Comparison of ENCODE assay signal across 22 cellular contexts in genomic region chr6:35742842-35743241, GRCh38. TPM values are rescaled to one million over a fixed set of nuclear protein-coding genes. Genes with fewer than 3 reads are reported as not detected.
DNase-seq lines count a peak whose midpoint lies in the region; ATAC-seq, FAIRE-seq and TF ChIP-seq lines count a peak whose summit lies in the region.
"Had no signal": no experiment of that assay in that cellular context is flagged by ENCODE, and none has a peak within 500 bp of the region (broad histone marks: within the 10 kb centered on the region; RNA-seq: fewer than 3 reads in every experiment).

No MANE protein-coding gene starts in this region.

- POLR2A ChIA-PET in HepG2 (lab: Yijun Ruan, JAX), result interaction anchor here (1.4 kb wide), 1 partner anchor 11 kb away, joined by 7 read pairs; no protein-coding TSS in a partner anchor

- TF ChIP-seq EP300 in HepG2 (IDR thresholded peaks at IDR 0.05; ENCODE audit: low read depth in 2 of 2, low read length in 2 of 2), result peak; percentile 23 to 36; a peak in 2 of 4 replicates
- TF ChIP-seq EP300 in HepG2 (CRISPR knock-in tag; IDR thresholded peaks at IDR 0.05; ENCODE audit: borderline replicate concordance), result peak; percentile 55; the same call in 1 of the 2 replicates

- TF ChIP-seq CTCF in HepG2 (CRISPR knock-in tag; IDR thresholded peaks at IDR 0.05) (peak; percentile 64), right lobe of liver (IDR thresholded peaks at IDR 0.05) (no peak), brain microvascular endothelial cell (IDR thresholded peaks at IDR 0.05; ENCODE audit: low read depth, low read length, missing control alignments) (peak; percentile 24)

- no peak overlapping the region for H2BK15ac ChIP-seq in mesendoderm (replicated peaks; ENCODE audit: low read depth)

- ATAC-seq in HepG2 (peak; percentile 79), right lobe of liver (no peak), GM18909 (IDR thresholded peaks at IDR 0.05; ENCODE audit: poor library complexity, unreplicated experiment) (no peak)
- ATAC-seq: GM12878, Panc1, Right ventricle myocardium inferior had no signal

- H4K20me1 ChIP-seq in HepG2 (ENCODE audit: insufficient read depth, low read length), result no peaks in the 10 kb centered on the region
- H4K20me1 ChIP-seq: BLaER1 treated with 17β-estradiol and CSF1 and Interleukin-3, amounts not matched to agents 10 nM and 100 nM had no signal

- H4K8ac ChIP-seq in mesendoderm (ENCODE audit: low read depth, low read length), result no peak overlapping the region

- H3K27ac ChIP-seq in HepG2 (ENCODE audit: extremely low read length, insufficient read depth, low read length) (peak overlapping the region; percentile 39), right lobe of liver (no peak overlapping the region), brain microvascular endothelial cell (no peak overlapping the region), mesendoderm (ENCODE audit: low read depth, low read length) (no peak overlapping the region)
- H3K27ac ChIP-seq: BLaER1 treated with 17β-estradiol and CSF1 and Interleukin-3, amounts not matched to agents 10 nM and 100 nM had no signal

- H3K9ac ChIP-seq in HepG2 (ENCODE audit: insufficient read depth, low read depth, low read length) (peak overlapping the region; percentile 25; the same call in 1 of the 2 replicates), mesendoderm (ENCODE audit: low read length) (no peak overlapping the region)
- H3K9ac ChIP-seq: BLaER1 treated with 17β-estradiol and CSF1 and Interleukin-3, amounts not matched to agents 10 nM and 100 nM; SK-N-SH had no signal

- 21% methylated on average over 7 of the region's 8 CpGs for WGBS in HepG2 (ENCODE audit: low lambda C conversion rate)
- 50% methylated on average over 8 of the region's 8 CpGs for WGBS in right lobe of liver (ENCODE audit: insufficient coverage, low coverage, low lambda C conversion rate, missing lambda C conversion rate)
- no CpG with 5 or more reads among the region's 8 CpGs for whole genome bisulfite sequencing in mesendoderm (ENCODE audit: extremely low coverage, insufficient coverage, low lambda C conversion rate)

- no peaks in the 10 kb centered on the region for H3K79me2 ChIP-seq in HepG2 (ENCODE audit: insufficient read depth, low read length)
- H3K79me2 ChIP-seq in mesendoderm (ENCODE audit: control insufficient read depth, insufficient read depth, low read length), result no peaks in the 10 kb centered on the region

- peaks cover 57% of the 10 kb centered on the region for H3K4me1 ChIP-seq in HepG2 (ENCODE audit: insufficient read depth, low read length)
- H3K4me1 ChIP-seq in right lobe of liver, result peaks cover 0 to 16% (median 7%) of the 10 kb centered on the region in 4 donors
- H3K4me1 ChIP-seq in mesendoderm (ENCODE audit: control insufficient read depth, low read depth, low read length), result peaks cover 6% of the 10 kb centered on the region

- in situ Hi-C loops in HepG2 (cut with HindIII; ENCODE audit: extremely low pct_ligation_motif_present, low pct_unique_long_range_greater_than_20kb) (no loop called here), brain microvascular endothelial cell (cut with HindIII; ENCODE audit: low pct_ligation_motif_present, low sequenced_read_pairs) (no loop called here)

- H3K9me3 ChIP-seq in HepG2 (ENCODE audit: low read length) (0 out of 2 replicates have a peak, but pooled peaks cover 1% of the 10 kb centered on the region), right lobe of liver (no peaks in the 10 kb centered on the region)

- no TSS peak for BruUV-seq in HepG2 (replicated peaks; lab: Mats Ljungman, UMichigan)

- H4K5ac ChIP-seq in mesendoderm (ENCODE audit: low read length), result no peak overlapping the region

- peak; percentile 91 for DNase-seq in HepG2 (ENCODE audit: low spot score)
- no peak for DNase-seq in right lobe of liver
- no peak for DNase-seq in brain microvascular endothelial cell
- peak; percentile 79 for DNase-seq in mesendoderm
- no peak for DNase-seq in activated naive CD4-positive, alpha-beta T cell treated with anti-CD3 and anti-CD28 coated beads, Interleukin-2, amount 10 ng/mL, durations not matched to agents 7 days and 5 days
- DNase-seq in AG08396 (ENCODE audit: low spot score), result no peak
- no peak for DNase-seq in NCI-H2196 (lab: John Stamatoyannopoulos, UW; ENCODE audit: unreplicated experiment)
- DNase-seq: CD8-positive, alpha-beta memory T cell; DMS79 treated with DMSO at 0.1 percent for 48 hours; NCI-H187; NCI-H2171; NCI-H510A treated with DMSO at 0.1 percent for 48 hours; SK-N-SH had no signal

- no peaks in the 10 kb centered on the region for H3K79me1 ChIP-seq in mesendoderm (ENCODE audit: low read length)

- no peak overlapping the region for H2BK5ac ChIP-seq in mesendoderm (ENCODE audit: low read length)

- H3K4me1 Mint-ChIP-seq in activated naive CD4-positive, alpha-beta T cell treated with anti-CD3 and anti-CD28 coated beads, Interleukin-2, amount 10 ng/mL, durations not matched to agents 7 days and 5 days, result no peaks in the 10 kb centered on the region

- intact Hi-C loops in HepG2 (cut with micrococcal nuclease; ENCODE audit: unreplicated experiment), result no loop called here
- intact Hi-C loops in right lobe of liver (cut with DNase I), result no loop called here

- H2AK5ac ChIP-seq in mesendoderm (ENCODE audit: low read length), result no peak overlapping the region

- 0 out of 2 replicates have a peak, but pooled peaks have one; percentile 14 for TF ChIP-seq RAD21 in HepG2 (CRISPR knock-in tag; IDR thresholded peaks at IDR 0.05)

- H3K27me3 ChIP-seq in HepG2 (ENCODE audit: control insufficient read depth in 1 of 2, insufficient read depth in 2 of 2, low read length in 2 of 2) (peaks cover 0 to 2% of the 10 kb centered on the region in 2 experiments; a peak in 1 of 5 replicates), right lobe of liver (no peaks in the 10 kb centered on the region), brain microvascular endothelial cell (replicated peaks) (no peaks in the 10 kb centered on the region), mesendoderm (ENCODE audit: insufficient read depth, low read length, poor library complexity) (no peaks in the 10 kb centered on the region)
- H3K27me3 ChIP-seq: BLaER1 treated with 17β-estradiol and CSF1 and Interleukin-3, amounts not matched to agents 10 nM and 100 nM had no signal

- peak overlapping the region; percentile 37 for H3K56ac ChIP-seq in mesendoderm (ENCODE audit: low read length)

- H2BK120ac ChIP-seq in mesendoderm (ENCODE audit: low read depth, low read length), result no peak overlapping the region

- CTCF ChIA-PET in HepG2 (lab: Yijun Ruan, JAX; ENCODE audit: low intra/inter-chr PET ratio, low total read pairs), result no interaction called here
- CTCF ChIA-PET in activated naive CD4-positive, alpha-beta T cell treated with anti-CD3 and anti-CD28 coated beads, Interleukin-2, amount 10 ng/mL, durations not matched to agents 7 days and 5 days (lab: Charles Lee), result no interaction called here

- TF ChIP-seq POLR2A in HepG2 (IDR thresholded peaks at IDR 0.05; ENCODE audit: insufficient read depth in 1 of 2, low read depth in 2 of 2, low read length in 2 of 2) (0 out of 4 replicates have a peak, but pooled peaks of 1 of the 2 experiments have one; percentile 19), right lobe of liver (IDR thresholded peaks at IDR 0.05) (no peak)

- H3K4me2 ChIP-seq in HepG2 (ENCODE audit: low read depth, low read length) (peak overlapping the region; percentile 32), mesendoderm (ENCODE audit: low read length) (no peak overlapping the region)
- H3K4me2 ChIP-seq: BLaER1 treated with 17β-estradiol and CSF1 and Interleukin-3, amounts not matched to agents 10 nM and 100 nM; SK-N-SH had no signal

- no peak overlapping the region for H3K18ac ChIP-seq in mesendoderm (ENCODE audit: low read length)

- H3K27me3 Mint-ChIP-seq in activated naive CD4-positive, alpha-beta T cell treated with anti-CD3 and anti-CD28 coated beads, Interleukin-2, amount 10 ng/mL, durations not matched to agents 7 days and 5 days, result peaks cover 10% of the 10 kb centered on the region

- H3K36me3 Mint-ChIP-seq in activated naive CD4-positive, alpha-beta T cell treated with anti-CD3 and anti-CD28 coated beads, Interleukin-2, amount 10 ng/mL, durations not matched to agents 7 days and 5 days, result no peaks in the 10 kb centered on the region

- peak overlapping the region; percentile 50 for H2AFZ ChIP-seq in HepG2 (ENCODE audit: low read length)

- H3K36me3 ChIP-seq in HepG2 (replicated peaks in 1 of 2; ENCODE audit: control insufficient read depth in 1 of 2, insufficient read depth in 2 of 2, low read length in 2 of 2) (no peaks in the 10 kb centered on the region), right lobe of liver (no peaks in the 10 kb centered on the region), brain microvascular endothelial cell (replicated peaks) (no peaks in the 10 kb centered on the region), mesendoderm (ENCODE audit: control insufficient read depth, insufficient read depth, low read length) (no peaks in the 10 kb centered on the region)
- H3K36me3 ChIP-seq: BLaER1 treated with 17β-estradiol and CSF1 and Interleukin-3, amounts not matched to agents 10 nM and 100 nM had no signal

- H3K4ac ChIP-seq in mesendoderm (ENCODE audit: low read depth, low read length), result no peak overlapping the region

- no peak overlapping the region for H3K27ac Mint-ChIP-seq in activated naive CD4-positive, alpha-beta T cell treated with anti-CD3 and anti-CD28 coated beads, Interleukin-2, amount 10 ng/mL, durations not matched to agents 7 days and 5 days

- FAIRE-seq in HepG2 (lab: Jason Lieb, UNC), result peak; percentile 73
- FAIRE-seq: A204.1, G401.6, GM12878 had no signal

- H3K9me3 Mint-ChIP-seq in activated naive CD4-positive, alpha-beta T cell treated with anti-CD3 and anti-CD28 coated beads, Interleukin-2, amount 10 ng/mL, durations not matched to agents 7 days and 5 days, result peaks cover 7% of the 10 kb centered on the region

- no peak overlapping the region for H3K4me3 Mint-ChIP-seq in activated naive CD4-positive, alpha-beta T cell treated with anti-CD3 and anti-CD28 coated beads, Interleukin-2, amount 10 ng/mL, durations not matched to agents 7 days and 5 days
- H3K4me3 Mint-ChIP-seq: CD8-positive, alpha-beta memory T cell had no signal

- H3K23ac ChIP-seq in mesendoderm (ENCODE audit: low read length), result no peak overlapping the region

- 0 out of 6 replicates have a peak overlapping the region, but pooled peaks of 1 of the 3 experiments have one; percentile 4 for H3K4me3 ChIP-seq in HepG2 (replicated peaks in 1 of 3; ENCODE audit: insufficient read depth in 1 of 3, low read depth in 2 of 3, low read length in 3 of 3)
- H3K4me3 ChIP-seq in right lobe of liver, result no peak overlapping the region
- H3K4me3 ChIP-seq in brain microvascular endothelial cell (ENCODE audit: low read depth, low read length), result no peak overlapping the region
- no peak overlapping the region for H3K4me3 ChIP-seq in mesendoderm (ENCODE audit: low read length)
- H3K4me3 ChIP-seq: BLaER1 treated with 17β-estradiol and CSF1 and Interleukin-3, amounts not matched to agents 10 nM and 100 nM; GM12878 had no signal

RNA-seq across cellular contexts. Expression of gene ARMC12, which starts 6.0 kb away (rescaled TPM):
- total RNA-seq in HepG2 (2016; rRNA removed; fragmentation: Illumina TruSeq; extraction: Trizol) (not detected in 2 replicates), right lobe of liver (1 to 10 TPM in 3 of 6 experiments, under 1 TPM in 3; 0.22 to 4.4 (median 0.92) TPM)
- total RNA-seq in HepG2 (2016; cell fraction: cytosol; rRNA removed; fragmentation: Illumina TruSeq; extraction: Trizol; ENCODE audit: low read depth), result not detected in 2 replicates
- 0.17 TPM in 1 of 2 replicates, not detected in the other for total RNA-seq in HepG2 (2016; cell fraction: insoluble cytoplasmic fraction; rRNA removed; fragmentation: Illumina TruSeq; extraction: Trizol)
- not detected in 2 replicates for total RNA-seq in HepG2 (2016; cell fraction: membrane; rRNA removed; fragmentation: Illumina TruSeq; extraction: Trizol)
- total RNA-seq in HepG2 (2016; cell fraction: nucleus; rRNA removed; fragmentation: Illumina TruSeq; extraction: Trizol), result not detected in 2 replicates
- polyA plus RNA-seq in HepG2 (2011; rRNA removed), result 1.3 and 1.4 TPM in 2 replicates
- 0.71 and 1.0 TPM in 2 replicates for polyA plus RNA-seq in HepG2 (2011; cell fraction: cytosol; rRNA removed)
- 4.4 and 4.7 TPM in 2 replicates for polyA plus RNA-seq in HepG2 (2011; cell fraction: nucleus; rRNA removed)
- polyA plus RNA-seq in HepG2 (2012), result 0.15 and 0.76 TPM in 2 replicates
- polyA plus RNA-seq in HepG2 (2016; cell fraction: cytosol; fragmentation: Illumina TruSeq; extraction: Trizol; ENCODE audit: low read depth), result 0.15 TPM in 1 of 2 replicates, not detected in the other
- not detected in 2 replicates for polyA plus RNA-seq in HepG2 (2016; cell fraction: insoluble cytoplasmic fraction; fragmentation: Illumina TruSeq; extraction: Trizol; ENCODE audit: low read depth)
- not detected in 2 replicates for polyA plus RNA-seq in HepG2 (2016; cell fraction: membrane; fragmentation: Illumina TruSeq; extraction: Trizol; ENCODE audit: low read depth)
- polyA plus RNA-seq in HepG2 (2016; cell fraction: nucleus; fragmentation: Illumina TruSeq; extraction: Trizol; ENCODE audit: insufficient read depth, low read depth), result 0.47 TPM in 1 of 2 replicates, not detected in the other
- polyA minus RNA-seq in HepG2 (2011; rRNA and poly(A)+ RNA removed; ENCODE audit: low replicate concordance), result 0.21 and 0.38 TPM in 2 replicates
- not detected in 2 replicates for polyA minus RNA-seq in HepG2 (2011; cell fraction: cytosol; rRNA and poly(A)+ RNA removed)
- polyA minus RNA-seq in HepG2 (2011; cell fraction: nucleus; rRNA and poly(A)+ RNA removed), result 1.2 TPM in 1 of 2 replicates, not detected in the other
- polyA plus RNA-seq in mesendoderm (2013, experiment 1 of 2), result 0.31 TPM
- polyA plus RNA-seq in mesendoderm (2013, experiment 2 of 2), result 0.29 TPM
- total RNA-seq: HT-29, Right ventricle myocardium inferior had no signal

RNA-seq across cellular contexts. Expression of gene CLPSL2, which starts 33.6 kb away (rescaled TPM):
- total RNA-seq in HepG2 (2016; rRNA removed; fragmentation: Illumina TruSeq; extraction: Trizol), result not detected in 2 replicates
- total RNA-seq in HepG2 (2016; cell fraction: cytosol; rRNA removed; fragmentation: Illumina TruSeq; extraction: Trizol; ENCODE audit: low read depth), result not detected in 2 replicates
- total RNA-seq in HepG2 (2016; cell fraction: insoluble cytoplasmic fraction; rRNA removed; fragmentation: Illumina TruSeq; extraction: Trizol), result not detected in 2 replicates
- not detected in 2 replicates for total RNA-seq in HepG2 (2016; cell fraction: membrane; rRNA removed; fragmentation: Illumina TruSeq; extraction: Trizol)
- total RNA-seq in HepG2 (2016; cell fraction: nucleus; rRNA removed; fragmentation: Illumina TruSeq; extraction: Trizol), result not detected in 2 replicates
- polyA plus RNA-seq in HepG2 (2011; rRNA removed), result not detected in 2 replicates
- not detected in 2 replicates for polyA plus RNA-seq in HepG2 (2011; cell fraction: cytosol; rRNA removed)
- polyA plus RNA-seq in HepG2 (2011; cell fraction: nucleus; rRNA removed), result not detected in 2 replicates
- not detected in 2 replicates for polyA plus RNA-seq in HepG2 (2012)
- not detected in 2 replicates for polyA plus RNA-seq in HepG2 (2016; cell fraction: cytosol; fragmentation: Illumina TruSeq; extraction: Trizol; ENCODE audit: low read depth)
- polyA plus RNA-seq in HepG2 (2016; cell fraction: insoluble cytoplasmic fraction; fragmentation: Illumina TruSeq; extraction: Trizol; ENCODE audit: low read depth), result not detected in 2 replicates
- not detected in 2 replicates for polyA plus RNA-seq in HepG2 (2016; cell fraction: membrane; fragmentation: Illumina TruSeq; extraction: Trizol; ENCODE audit: low read depth)
- polyA plus RNA-seq in HepG2 (2016; cell fraction: nucleus; fragmentation: Illumina TruSeq; extraction: Trizol; ENCODE audit: insufficient read depth, low read depth), result not detected in 2 replicates
- polyA minus RNA-seq in HepG2 (2011; rRNA and poly(A)+ RNA removed; ENCODE audit: low replicate concordance), result not detected in 2 replicates
- not detected in 2 replicates for polyA minus RNA-seq in HepG2 (2011; cell fraction: cytosol; rRNA and poly(A)+ RNA removed)
- polyA minus RNA-seq in HepG2 (2011; cell fraction: nucleus; rRNA and poly(A)+ RNA removed), result not detected in 2 replicates
- not detected for total RNA-seq in right lobe of liver
- 1.7 TPM for polyA plus RNA-seq in mesendoderm (2013, experiment 1 of 2)
- polyA plus RNA-seq in mesendoderm (2013, experiment 2 of 2), result 1.6 TPM
- total RNA-seq: CD8-positive, alpha-beta memory T cell; HT-29; Right ventricle myocardium inferior had no signal
- polyA plus RNA-seq: CD8-positive, alpha-beta memory T cell; SK-N-SH had no signal

RNA-seq across cellular contexts. Expression of gene CLPSL1, which starts 38.0 kb away (rescaled TPM):
- total RNA-seq in HepG2 (2016; rRNA removed; fragmentation: Illumina TruSeq; extraction: Trizol) (not detected in 2 replicates), right lobe of liver (not detected)
- total RNA-seq in HepG2 (2016; cell fraction: cytosol; rRNA removed; fragmentation: Illumina TruSeq; extraction: Trizol; ENCODE audit: low read depth), result not detected in 2 replicates
- not detected in 2 replicates for total RNA-seq in HepG2 (2016; cell fraction: insoluble cytoplasmic fraction; rRNA removed; fragmentation: Illumina TruSeq; extraction: Trizol)
- total RNA-seq in HepG2 (2016; cell fraction: membrane; rRNA removed; fragmentation: Illumina TruSeq; extraction: Trizol), result not detected in 2 replicates
- total RNA-seq in HepG2 (2016; cell fraction: nucleus; rRNA removed; fragmentation: Illumina TruSeq; extraction: Trizol), result not detected in 2 replicates
- polyA plus RNA-seq in HepG2 (2011; rRNA removed), result not detected in 2 replicates
- not detected in 2 replicates for polyA plus RNA-seq in HepG2 (2011; cell fraction: cytosol; rRNA removed)
- not detected in 2 replicates for polyA plus RNA-seq in HepG2 (2011; cell fraction: nucleus; rRNA removed)
- not detected in 2 replicates for polyA plus RNA-seq in HepG2 (2012)
- polyA plus RNA-seq in HepG2 (2016; cell fraction: cytosol; fragmentation: Illumina TruSeq; extraction: Trizol; ENCODE audit: low read depth), result not detected in 2 replicates
- not detected in 2 replicates for polyA plus RNA-seq in HepG2 (2016; cell fraction: insoluble cytoplasmic fraction; fragmentation: Illumina TruSeq; extraction: Trizol; ENCODE audit: low read depth)
- not detected in 2 replicates for polyA plus RNA-seq in HepG2 (2016; cell fraction: membrane; fragmentation: Illumina TruSeq; extraction: Trizol; ENCODE audit: low read depth)
- not detected in 2 replicates for polyA plus RNA-seq in HepG2 (2016; cell fraction: nucleus; fragmentation: Illumina TruSeq; extraction: Trizol; ENCODE audit: insufficient read depth, low read depth)
- not detected in 2 replicates for polyA minus RNA-seq in HepG2 (2011; rRNA and poly(A)+ RNA removed; ENCODE audit: low replicate concordance)
- polyA minus RNA-seq in HepG2 (2011; cell fraction: cytosol; rRNA and poly(A)+ RNA removed), result not detected in 2 replicates
- polyA minus RNA-seq in HepG2 (2011; cell fraction: nucleus; rRNA and poly(A)+ RNA removed), result not detected in 2 replicates
- polyA plus RNA-seq in mesendoderm (2013, experiment 1 of 2), result not detected
- not detected for polyA plus RNA-seq in mesendoderm (2013, experiment 2 of 2)
- total RNA-seq: CD8-positive, alpha-beta memory T cell; GM12878; H4; HT-29; Right ventricle myocardium inferior had no signal
- polyA plus RNA-seq: CD8-positive, alpha-beta memory T cell; GM12878; SK-N-SH had no signal

RNA-seq across cellular contexts. Expression of gene FKBP5, which starts 54.1 kb away (rescaled TPM):
- total RNA-seq in HepG2 (2016; rRNA removed; fragmentation: Illumina TruSeq; extraction: Trizol) (17.4 and 30.9 TPM in 2 replicates), right lobe of liver (100 to 1,000 TPM in 5 of 6 experiments, 10 to 100 TPM in 1; 36.1 to 387 (median 111) TPM)
- total RNA-seq in HepG2 (2016; cell fraction: cytosol; rRNA removed; fragmentation: Illumina TruSeq; extraction: Trizol; ENCODE audit: low read depth), result 9.1 and 9.8 TPM in 2 replicates
- total RNA-seq in HepG2 (2016; cell fraction: insoluble cytoplasmic fraction; rRNA removed; fragmentation: Illumina TruSeq; extraction: Trizol), result 17.4 and 28.9 TPM in 2 replicates
- total RNA-seq in HepG2 (2016; cell fraction: membrane; rRNA removed; fragmentation: Illumina TruSeq; extraction: Trizol), result 15.6 and 16.6 TPM in 2 replicates
- 13.7 and 15.0 TPM in 2 replicates for total RNA-seq in HepG2 (2016; cell fraction: nucleus; rRNA removed; fragmentation: Illumina TruSeq; extraction: Trizol)
- polyA plus RNA-seq in HepG2 (2011; rRNA removed), result 6.9 and 8.0 TPM in 2 replicates
- polyA plus RNA-seq in HepG2 (2011; cell fraction: cytosol; rRNA removed), result 4.0 and 5.9 TPM in 2 replicates
- 2.9 and 3.5 TPM in 2 replicates for polyA plus RNA-seq in HepG2 (2011; cell fraction: nucleus; rRNA removed)
- 13.9 and 16.1 TPM in 2 replicates for polyA plus RNA-seq in HepG2 (2012)
- 2.6 and 2.8 TPM in 2 replicates for polyA plus RNA-seq in HepG2 (2016; cell fraction: cytosol; fragmentation: Illumina TruSeq; extraction: Trizol; ENCODE audit: low read depth)
- polyA plus RNA-seq in HepG2 (2016; cell fraction: insoluble cytoplasmic fraction; fragmentation: Illumina TruSeq; extraction: Trizol; ENCODE audit: low read depth), result 46.6 and 52.0 TPM in 2 replicates
- 10.4 and 11.9 TPM in 2 replicates for polyA plus RNA-seq in HepG2 (2016; cell fraction: membrane; fragmentation: Illumina TruSeq; extraction: Trizol; ENCODE audit: low read depth)
- polyA plus RNA-seq in HepG2 (2016; cell fraction: nucleus; fragmentation: Illumina TruSeq; extraction: Trizol; ENCODE audit: insufficient read depth, low read depth), result 24.1 and 24.8 TPM in 2 replicates
- polyA minus RNA-seq in HepG2 (2011; rRNA and poly(A)+ RNA removed; ENCODE audit: low replicate concordance), result 4.5 and 8.4 TPM in 2 replicates
- polyA minus RNA-seq in HepG2 (2011; cell fraction: cytosol; rRNA and poly(A)+ RNA removed), result 6.9 and 7.1 TPM in 2 replicates
- polyA minus RNA-seq in HepG2 (2011; cell fraction: nucleus; rRNA and poly(A)+ RNA removed), result 7.6 and 10.1 TPM in 2 replicates
- polyA plus RNA-seq in mesendoderm (2013, experiment 1 of 2), result 38.7 TPM
- 38.4 TPM for polyA plus RNA-seq in mesendoderm (2013, experiment 2 of 2)

RNA-seq across cellular contexts. Expression of gene CLPS, which starts 54.3 kb away (rescaled TPM):
- total RNA-seq in HepG2 (2016; rRNA removed; fragmentation: Illumina TruSeq; extraction: Trizol), result not detected in 2 replicates
- not detected in 2 replicates for total RNA-seq in HepG2 (2016; cell fraction: cytosol; rRNA removed; fragmentation: Illumina TruSeq; extraction: Trizol; ENCODE audit: low read depth)
- total RNA-seq in HepG2 (2016; cell fraction: insoluble cytoplasmic fraction; rRNA removed; fragmentation: Illumina TruSeq; extraction: Trizol), result not detected in 2 replicates
- total RNA-seq in HepG2 (2016; cell fraction: membrane; rRNA removed; fragmentation: Illumina TruSeq; extraction: Trizol), result not detected in 2 replicates
- total RNA-seq in HepG2 (2016; cell fraction: nucleus; rRNA removed; fragmentation: Illumina TruSeq; extraction: Trizol), result not detected in 2 replicates
- 0.20 TPM in 1 of 2 replicates, not detected in the other for polyA plus RNA-seq in HepG2 (2011; rRNA removed)
- not detected in 2 replicates for polyA plus RNA-seq in HepG2 (2011; cell fraction: cytosol; rRNA removed)
- not detected in 2 replicates for polyA plus RNA-seq in HepG2 (2011; cell fraction: nucleus; rRNA removed)
- polyA plus RNA-seq in HepG2 (2012), result not detected in 2 replicates
- polyA plus RNA-seq in HepG2 (2016; cell fraction: cytosol; fragmentation: Illumina TruSeq; extraction: Trizol; ENCODE audit: low read depth), result not detected in 2 replicates
- not detected in 2 replicates for polyA plus RNA-seq in HepG2 (2016; cell fraction: insoluble cytoplasmic fraction; fragmentation: Illumina TruSeq; extraction: Trizol; ENCODE audit: low read depth)
- polyA plus RNA-seq in HepG2 (2016; cell fraction: membrane; fragmentation: Illumina TruSeq; extraction: Trizol; ENCODE audit: low read depth), result not detected in 2 replicates
- polyA plus RNA-seq in HepG2 (2016; cell fraction: nucleus; fragmentation: Illumina TruSeq; extraction: Trizol; ENCODE audit: insufficient read depth, low read depth), result not detected in 2 replicates
- polyA minus RNA-seq in HepG2 (2011; rRNA and poly(A)+ RNA removed; ENCODE audit: low replicate concordance), result not detected in 2 replicates
- not detected in 2 replicates for polyA minus RNA-seq in HepG2 (2011; cell fraction: cytosol; rRNA and poly(A)+ RNA removed)
- not detected in 2 replicates for polyA minus RNA-seq in HepG2 (2011; cell fraction: nucleus; rRNA and poly(A)+ RNA removed)
- not detected for total RNA-seq in right lobe of liver
- polyA plus RNA-seq in mesendoderm (2013, experiment 1 of 2), result not detected
- not detected for polyA plus RNA-seq in mesendoderm (2013, experiment 2 of 2)
- total RNA-seq: CD8-positive, alpha-beta memory T cell; H4; HT-29; Right ventricle myocardium inferior had no signal
- polyA plus RNA-seq: CD8-positive, alpha-beta memory T cell; GM12878; SK-N-SH had no signal

Comparison
In these comparisons a context has a peak if more than half of its experiments do, and no peak if none do; other contexts are left out.
1. DNase-seq: peak in HepG2 (single experiment) and mesendoderm (single experiment); none in right lobe of liver (0 of 3), brain microvascular endothelial cell (single experiment), activated naive CD4-positive, alpha-beta T cell treated with anti-CD3 and anti-CD28 coated beads, Interleukin-2, amount 10 ng/mL, durations not matched to agents 7 days and 5 days (single experiment), AG08396 (single experiment) and NCI-H2196 (single experiment).
2. CTCF ChIP-seq: peak in HepG2 (single experiment) and brain microvascular endothelial cell (single experiment); none in right lobe of liver (0 of 4).